ENCODE assay signal across 16 cellular contexts in the genomic region with DNA sequence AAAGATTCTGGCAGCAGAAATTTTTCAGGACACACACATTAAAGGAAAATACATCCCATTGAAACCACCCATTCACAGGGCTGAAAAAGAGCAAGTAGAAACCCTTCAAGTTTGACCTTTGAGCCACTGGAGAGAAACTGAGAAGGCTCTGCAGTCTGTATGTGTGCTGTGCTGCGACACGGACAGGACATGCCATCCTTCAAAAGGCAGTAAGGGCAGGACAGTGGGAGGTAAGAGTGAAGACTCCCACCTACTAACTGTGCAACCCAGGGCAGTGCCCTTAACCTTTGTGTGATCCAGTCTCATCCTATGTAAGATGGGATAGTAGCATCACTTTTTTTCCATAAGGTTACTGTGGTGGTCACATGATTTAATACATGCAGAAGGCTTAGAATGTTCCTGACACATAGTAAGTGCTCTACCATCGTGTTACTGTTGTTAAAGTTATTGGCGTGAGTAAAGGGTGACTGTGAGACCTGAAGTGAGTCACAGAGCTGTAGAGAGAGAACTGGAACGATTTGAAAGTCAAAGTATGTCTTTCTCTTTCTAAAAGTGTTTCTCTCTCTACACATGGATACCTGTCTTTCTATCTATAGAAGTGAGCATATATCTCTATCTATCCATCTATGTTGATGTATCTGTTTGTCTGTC.
DNase-seq lines count a peak whose midpoint lies in the region; TF ChIP-seq lines count a peak whose summit lies in the region.
"Had no signal": no experiment of that assay in that cellular context is flagged by ENCODE, and none has a peak within 500 bp of the region (broad histone marks: within the 10 kb centered on the region; RNA-seq: fewer than 3 reads in every experiment).

No MANE protein-coding gene starts in this region.

- peaks cover 12% of the 10 kb centered on the region; the same call in 1 of the 2 replicates for H3K4me1 ChIP-seq in HEK293 (ENCODE audit: control insufficient read depth, insufficient read depth, low read length)
- H3K4me1 ChIP-seq in osteoblast (ENCODE audit: insufficient read depth, low read length): no peaks in the 10 kb centered on the region
- no peaks in the 10 kb centered on the region for H3K4me1 ChIP-seq in spleen
- H3K4me1 ChIP-seq: neural progenitor cell had no signal

- POLR2A ChIA-PET in HEK293 (lab: Yijun Ruan, JAX): interaction anchor here (0.5 kb wide), 1 partner anchor 404 kb away, joined by 4 read pairs; no protein-coding TSS in a partner anchor
- POLR2A ChIA-PET in RWPE1 (lab: Yijun Ruan, JAX; ENCODE audit: low non-redundant PET): no interaction called here

- H3K27ac ChIP-seq in HEK293 (ENCODE audit: extremely low read depth, low read depth, low read length) (no peak overlapping the region), RWPE1 (no peak overlapping the region), osteoblast (ENCODE audit: low read depth, low read length) (no peak overlapping the region), spleen (no peak overlapping the region)
- H3K27ac ChIP-seq: neural progenitor cell had no signal

- DNase-seq in DMS53 (lab: John Stamatoyannopoulos, UW) (peak; percentile 3), DMS53 treated with DMSO at 0.1 percent for 48 hours (lab: John Stamatoyannopoulos, UW; ENCODE audit: unreplicated experiment) (no peak), RWPE1 (ENCODE audit: low spot score) (peak; percentile 15), osteoblast (ENCODE audit: insufficient read length, low spot score, missing footprints) (peak; percentile 53), OCI-M2 (lab: John Stamatoyannopoulos, UW; ENCODE audit: unreplicated experiment) (no peak), spleen (no peak), midbrain (lab: John Stamatoyannopoulos, UW) (no peak)
- DNase-seq: 8988T; activated naive CD4-positive, alpha-beta T cell treated with Interleukin-2 at 50 U/mL for 16 hours; DMS79 treated with DMSO at 0.1 percent for 48 hours; kidney; NCI-H1105 treated with DMSO at 0.1 percent for 48 hours; NCI-H748 treated with DMSO at 0.1 percent for 48 hours; SK-N-SH had no signal

- WGBS in spleen, 5 donors: 72 to 82% (median 75%) methylated on average over 5 of the region's 5 CpGs

- no peak for TF ChIP-seq CTCF in HEK293 (tag by site-specific recombination; IDR thresholded peaks at IDR 0.05)
- no peak for TF ChIP-seq CTCF in RWPE1 (conservative IDR thresholded peaks at IDR 0.05; ENCODE audit: low read depth)
- no peak for TF ChIP-seq CTCF in osteoblast (IDR thresholded peaks at IDR 0.05; ENCODE audit: extremely low read depth, low read depth, low read length)
- TF ChIP-seq CTCF in spleen (IDR thresholded peaks at IDR 0.05 in 8 of 11, conservative IDR thresholded peaks at IDR 0.05 in 3 of 11): no peak

- H3K9me3 ChIP-seq in HEK293 (ENCODE audit: control insufficient read depth, insufficient read depth, low read depth, low read length) (no peaks in the 10 kb centered on the region), osteoblast (ENCODE audit: low read depth, low read length) (no peaks in the 10 kb centered on the region), spleen (peaks cover 0 to 13% (median 6%) of the 10 kb centered on the region in 8 donors)
- H3K9me3 ChIP-seq: SK-N-SH had no signal

- no peak overlapping the region for H3K4me3 ChIP-seq in HEK293 (ENCODE audit: low read depth, low read length)
- H3K4me3 ChIP-seq in osteoblast (ENCODE audit: insufficient read depth, low read length): no peak overlapping the region
- H3K4me3 ChIP-seq in spleen: no peak overlapping the region
- H3K4me3 ChIP-seq: neural progenitor cell had no signal

- no peaks in the 10 kb centered on the region for H4K20me1 ChIP-seq in osteoblast (ENCODE audit: insufficient read depth, low read length)

- no peak overlapping the region for H3K4me2 ChIP-seq in osteoblast (ENCODE audit: insufficient read depth, low read length)
- H3K4me2 ChIP-seq: neural progenitor cell, SK-N-SH had no signal

- H3K36me3 ChIP-seq in HEK293 (ENCODE audit: control insufficient read depth in 2 of 2, insufficient read depth in 1 of 2, low read length in 2 of 2) (no peaks in the 10 kb centered on the region), osteoblast (ENCODE audit: insufficient read depth, low read length) (no peaks in the 10 kb centered on the region), spleen (no peaks in the 10 kb centered on the region)
- H3K36me3 ChIP-seq: neural progenitor cell had no signal

- CTCF ChIA-PET in HEK293 (lab: Yijun Ruan, JAX) (no interaction called here), RWPE1 (lab: Yijun Ruan, JAX) (no interaction called here)

- H3K27me3 ChIP-seq in osteoblast (ENCODE audit: insufficient read depth, low read length) (no peaks in the 10 kb centered on the region), spleen (replicated peaks in 1 of 7) (peaks cover 0 to 13% (median 0%) of the 10 kb centered on the region in 7 donors)
- H3K27me3 ChIP-seq: neural progenitor cell had no signal

- H3K79me2 ChIP-seq in osteoblast (ENCODE audit: insufficient read depth, low read length): no peaks in the 10 kb centered on the region

- intact Hi-C loops in spleen (cut with DNase I; ENCODE audit: low total_unique reads): loop anchor here (10.0 kb wide), 1 partner anchor 673 kb away; no protein-coding TSS in a partner anchor

- no peak overlapping the region for H2AFZ ChIP-seq in osteoblast (ENCODE audit: low read length)
- H2AFZ ChIP-seq: neural progenitor cell had no signal

- TF ChIP-seq POLR2A in spleen (IDR thresholded peaks at IDR 0.05): no peak

TF ChIP-seq in HEK293, 187 proteins besides CTCF, POLR2A, EP300 and RAD21:
- no peak for TF ChIP-seq SP3 (tag by site-specific recombination; IDR thresholded peaks at IDR 0.05)
- TF ChIP-seq ZFP41 (tag by site-specific recombination; IDR thresholded peaks at IDR 0.05; ENCODE audit: borderline replicate concordance): no peak
- TF ChIP-seq ZNF660 (tag by site-specific recombination; IDR thresholded peaks at IDR 0.05): no peak
- TF ChIP-seq FEZF1 (tag by site-specific recombination; IDR thresholded peaks at IDR 0.05): 0 out of 2 replicates have a peak, but pooled peaks have one; percentile 11
- no peak for TF ChIP-seq ZNF555 (tag by site-specific recombination; conservative IDR thresholded peaks at IDR 0.05)
- TF ChIP-seq BCL6B (tag by site-specific recombination; IDR thresholded peaks at IDR 0.05): no peak
- TF ChIP-seq, protein P1, sequence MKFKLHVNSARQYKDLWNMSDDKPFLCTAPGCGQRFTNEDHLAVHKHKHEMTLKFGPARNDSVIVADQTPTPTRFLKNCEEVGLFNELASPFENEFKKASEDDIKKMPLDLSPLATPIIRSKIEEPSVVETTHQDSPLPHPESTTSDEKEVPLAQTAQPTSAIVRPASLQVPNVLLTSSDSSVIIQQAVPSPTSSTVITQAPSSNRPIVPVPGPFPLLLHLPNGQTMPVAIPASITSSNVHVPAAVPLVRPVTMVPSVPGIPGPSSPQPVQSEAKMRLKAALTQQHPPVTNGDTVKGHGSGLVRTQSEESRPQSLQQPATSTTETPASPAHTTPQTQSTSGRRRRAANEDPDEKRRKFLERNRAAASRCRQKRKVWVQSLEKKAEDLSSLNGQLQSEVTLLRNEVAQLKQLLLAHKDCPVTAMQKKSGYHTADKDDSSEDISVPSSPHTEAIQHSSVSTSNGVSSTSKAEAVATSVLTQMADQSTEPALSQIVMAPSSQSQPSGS (tag by site-specific recombination; IDR thresholded peaks at IDR 0.05; ENCODE audit: low read depth): no peak

Comparison
In these comparisons a context has a peak if more than half of its experiments do, and no peak if none do; other contexts are left out.
1. DNase-seq: peak in DMS53 (single experiment), RWPE1 (single experiment) and osteoblast (single experiment); none in DMS53 treated with DMSO at 0.1 percent for 48 hours (single experiment), OCI-M2 (single experiment), spleen (single experiment) and midbrain (single experiment).